In genomic region chr6:89369009-89369408, GRCh38 we compare ENCODE assay signal across 9 cellular contexts. TPM values are rescaled to one million over a fixed set of nuclear protein-coding genes. Genes with fewer than 3 reads are reported as not detected.
A peak's percentile ranks its signal among the peaks of the same experiment; 100 is the strongest.
DNase-seq lines count a peak whose midpoint lies in the region; ATAC-seq and TF ChIP-seq lines count a peak whose summit lies in the region.
"Had no signal": no experiment of that assay in that cellular context is flagged by ENCODE, and none has a peak within 500 bp of the region (broad histone marks: within the 10 kb centered on the region; RNA-seq: fewer than 3 reads in every experiment).

No MANE protein-coding gene starts in this region.

- H3K4me1 ChIP-seq in liver (ENCODE audit: control insufficient read depth in 4 of 4, insufficient read depth in 4 of 4, low read length in 3 of 4), result peaks cover 0 to 7% (median 2%) of the 10 kb centered on the region in 4 donors

- H3K36me3 ChIP-seq in liver (ENCODE audit: control insufficient read depth in 4 of 4, insufficient read depth in 3 of 4, low read depth in 1 of 4, low read length in 3 of 4), result no peaks in the 10 kb centered on the region

- 8% methylated on average over 7 of the region's 7 CpGs for WGBS in liver

- no peak overlapping the region for H3K9ac ChIP-seq in liver (ENCODE audit: low read depth in 1 of 2, low read length in 2 of 2)

- TF ChIP-seq CTCF in 22Rv1 (IDR thresholded peaks at IDR 0.05) (peak; percentile 54), HFFc6 (IDR thresholded peaks at IDR 0.05) (peak; percentile 67; the same call in 1 of the 2 replicates), cardiac fibroblast (IDR thresholded peaks at IDR 0.05; ENCODE audit: low read depth, low read length) (peak; percentile 60), liver (IDR thresholded peaks at IDR 0.05; ENCODE audit: low read depth, low read length, missing input control) (peak; percentile 41)

- no peak overlapping the region for H3K27ac Mint-ChIP-seq in HFFc6
- H3K27ac Mint-ChIP-seq: activated naive CD4-positive, alpha-beta T cell treated with anti-CD3 and anti-CD28 coated beads, Interleukin-2, amount 50 U/mL, for 24 hours had no signal

- H3K4me3 ChIP-seq in cardiac fibroblast (replicated peaks in 1 of 2; ENCODE audit: low read depth in 2 of 2, low read length in 2 of 2) (no peak overlapping the region), liver (ENCODE audit: low read depth in 1 of 3, low read length in 3 of 3) (no peak overlapping the region)

- DNase-seq in HFFc6, result peak; percentile 53
- peak; percentile 60 to 74 for DNase-seq in cardiac fibroblast (ENCODE audit: low read depth in 2 of 2)
- no peak for DNase-seq in activated CD8-positive, alpha-beta memory T cell treated with anti-CD3 and anti-CD28 coated beads for 24 hours
- no peak for DNase-seq in putamen (ENCODE audit: low spot score)
- no peak for DNase-seq in SHP77 treated with DMSO at 0.1 percent for 48 hours (lab: John Stamatoyannopoulos, UW)

- TF ChIP-seq RAD21 in liver (IDR thresholded peaks at IDR 0.05), result peak; percentile 68 to 69

- H3K36me3 Mint-ChIP-seq in HFFc6 (ENCODE audit: low read depth), result no peaks in the 10 kb centered on the region
- H3K36me3 Mint-ChIP-seq: activated naive CD4-positive, alpha-beta T cell treated with anti-CD3 and anti-CD28 coated beads, Interleukin-2, amount 50 U/mL, for 24 hours had no signal

- H3K27me3 ChIP-seq in liver (ENCODE audit: control insufficient read depth in 4 of 4, insufficient read depth in 4 of 4, low read length in 3 of 4), result no peaks in the 10 kb centered on the region

- no peak overlapping the region for H3K4me3 Mint-ChIP-seq in HFFc6
- H3K4me3 Mint-ChIP-seq: activated naive CD4-positive, alpha-beta T cell treated with anti-CD3 and anti-CD28 coated beads, Interleukin-2, amount 50 U/mL, for 24 hours had no signal

- H3K9me3 ChIP-seq in liver (ENCODE audit: control insufficient read depth in 4 of 4, low read length in 3 of 4), result no peaks in the 10 kb centered on the region

- no peak for ATAC-seq in HG02798 (IDR thresholded peaks at IDR 0.05; ENCODE audit: poor library complexity, unreplicated experiment)

- H3K4me1 Mint-ChIP-seq in HFFc6 (ENCODE audit: low read depth), result peaks cover 7% of the 10 kb centered on the region; the same call in 1 of the 2 replicates

- H3K27ac ChIP-seq in 22Rv1, result no peak overlapping the region
- H3K27ac ChIP-seq in liver (ENCODE audit: low read depth in 1 of 2, low read length in 2 of 2), result no peak overlapping the region

- H3K27me3 Mint-ChIP-seq in HFFc6 (ENCODE audit: insufficient read depth), result peaks cover 7% of the 10 kb centered on the region
- H3K27me3 Mint-ChIP-seq: activated naive CD4-positive, alpha-beta T cell treated with anti-CD3 and anti-CD28 coated beads, Interleukin-2, amount 50 U/mL, for 24 hours had no signal

- no peaks in the 10 kb centered on the region for H3K9me3 Mint-ChIP-seq in HFFc6
- H3K9me3 Mint-ChIP-seq: activated naive CD4-positive, alpha-beta T cell treated with anti-CD3 and anti-CD28 coated beads, Interleukin-2, amount 50 U/mL, for 24 hours had no signal

TF ChIP-seq in liver, 16 proteins besides CTCF, POLR2A, EP300 and RAD21:
- TF ChIP-seq JUND (IDR thresholded peaks at IDR 0.05) (no peak), FOXA1 (IDR thresholded peaks at IDR 0.05) (no peak), FOXA2 (IDR thresholded peaks at IDR 0.05) (no peak), REST (IDR thresholded peaks at IDR 0.05) (no peak), TAF1 (conservative IDR thresholded peaks at IDR 0.05) (no peak), EGR1 (IDR thresholded peaks at IDR 0.05; ENCODE audit: low read depth in 2 of 2) (no peak), HNF4A (conservative IDR thresholded peaks at IDR 0.05) (no peak), MAX (IDR thresholded peaks at IDR 0.05) (no peak), ATF3 (IDR thresholded peaks at IDR 0.05) (no peak)

RNA-seq across cellular contexts. Expression of gene UBE2J1, which starts 16.5 kb away (rescaled TPM):
- total RNA-seq in HFFc6 (2021; fragmentation: NEBNext Ultra II Directional; extraction: Animal tissue kit (Norgen Biotek cat#: 25700)), result 10 to 100 TPM; 35.9 to 45.2 (median 41.9) TPM
- 10 to 100 TPM; 20.0 to 26.4 TPM for total RNA-seq in liver
- 10 to 100 TPM; 14.7 to 16.1 TPM for polyA plus RNA-seq in liver

RNA-seq across cellular contexts. Expression of gene RRAGD, which starts 43.1 kb away (rescaled TPM):
- not detected for total RNA-seq in HFFc6 (2021; fragmentation: NEBNext Ultra II Directional; extraction: Animal tissue kit (Norgen Biotek cat#: 25700))
- 1 to 10 TPM; 4.7 to 6.7 TPM for total RNA-seq in liver
- 1 to 10 TPM; 4.8 to 6.3 TPM for polyA plus RNA-seq in liver

RNA-seq across cellular contexts. Expression of gene GABRR2, which starts 53.9 kb away (rescaled TPM):
- total RNA-seq in HFFc6 (2021; fragmentation: NEBNext Ultra II Directional; extraction: Animal tissue kit (Norgen Biotek cat#: 25700)), result under 1 TPM in 4 of 6 experiments, not detected in 2; 0.10 to 0.24 (median 0.12) TPM
- total RNA-seq in liver, result 1 to 10 TPM in 1 of 2 donors, under 1 TPM in 1; 0.37 to 1.7 TPM
- polyA plus RNA-seq in liver, result under 1 TPM; 0.10 to 0.32 TPM

Comparison
In these comparisons a context has a peak if more than half of its experiments do, and no peak if none do; other contexts are left out.
1. DNase-seq: peak in HFFc6 (single experiment) and cardiac fibroblast (2 of 2); none in activated CD8-positive, alpha-beta memory T cell treated with anti-CD3 and anti-CD28 coated beads for 24 hours (single experiment), putamen (single experiment) and SHP77 treated with DMSO at 0.1 percent for 48 hours (single experiment).
2. RNA of gene RRAGD, which starts 43.1 kb away (total RNA-seq): 4.7 to 6.7 TPM in liver; not detected in HFFc6; every median in the first group is over 4 times any median in the second.
3. Peak in every context shown above with its lines, with median percentiles within 50 percentile points of each other: CTCF ChIP-seq.